Comparison of ENCODE assay signal across 28 cellular contexts in the genomic region with DNA sequence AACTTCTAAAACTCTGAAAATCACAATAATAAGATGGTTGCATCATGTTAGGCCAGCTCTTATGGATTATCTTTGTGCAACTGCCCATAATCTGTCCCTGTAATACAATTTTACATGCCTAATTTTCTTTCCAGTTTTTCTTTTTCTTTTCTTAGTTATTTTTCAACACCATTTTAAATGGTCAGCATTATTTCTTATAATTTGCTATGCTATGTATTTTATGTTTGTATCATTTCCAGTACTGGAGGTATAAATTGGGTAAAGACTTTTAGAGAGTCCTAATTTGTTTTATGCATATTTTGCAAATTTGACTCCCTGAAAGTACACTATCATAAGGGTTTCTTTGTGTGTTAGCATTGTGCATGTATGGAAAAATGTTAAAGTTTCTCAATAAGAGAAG.
"Had no signal": no experiment of that assay in that cellular context is flagged by ENCODE, and none has a peak within 500 bp of the region (broad histone marks: within the 10 kb centered on the region; RNA-seq: fewer than 3 reads in every experiment).

No MANE protein-coding gene starts in this region.

- H3K27ac ChIP-seq: neural progenitor cell, ovary, parathyroid adenoma, psoas muscle, skin epidermis, spleen, suprapubic skin, testis, tibial artery, transverse colon, upper lobe of right lung, uterus had no signal

- H3K79me2 ChIP-seq: parathyroid adenoma had no signal

- DNase-seq: natural killer cell; occipital lobe; ovary; posterior cingulate gyrus; psoas muscle; right cardiac atrium; spleen; stimulated activated CD4-positive, alpha-beta T cell treated with anti-CD3 and anti-CD28 coated beads, Interleukin-12 subunit alpha, Interleukin-12 subunit beta, amount 100 ng/mL, for 4 hours; stimulated activated CD4-positive, alpha-beta T cell treated with anti-CD3 and anti-CD28 coated beads, Interleukin-1b, Interleukin-23, amount 100 ng/mL, for 48 hours; stimulated activated CD4-positive, alpha-beta T cell treated with anti-CD3 and anti-CD28 coated beads, Interleukin-4, amount 100 ng/mL, for 1 hour; stimulated activated CD4-positive, alpha-beta T cell treated with anti-CD3 and anti-CD28 coated beads, Interleukin-4, amount 100 ng/mL, for 4 hours; stimulated activated CD8-positive, alpha-beta memory T cell treated with anti-CD3 and anti-CD28 coated beads, Interleukin-4, amount 100 ng/mL, for 48 hours; stimulated activated naive CD4-positive, alpha-beta T cell; stimulated activated naive CD8-positive, alpha-beta T cell treated with anti-CD3 and anti-CD28 coated beads, Interleukin-15, amount 100 ng/mL, for 72 hours; stimulated activated naive CD8-positive, alpha-beta T cell treated with anti-CD3 and anti-CD28 coated beads, Interleukin-15, Interleukin-2, amounts not matched to agents 100 U/mL and 50 U/mL, for 24 hours; substantia nigra; testis; tibial artery; transverse colon; upper lobe of right lung; uterus had no signal

- H3K9me3 ChIP-seq: ovary, psoas muscle, suprapubic skin, testis, tibial artery, transverse colon, upper lobe of right lung, uterus had no signal

- H3K9ac ChIP-seq: neural progenitor cell, parathyroid adenoma had no signal

- H2AFZ ChIP-seq: neural progenitor cell, parathyroid adenoma had no signal

- H3K4me3 ChIP-seq: neural progenitor cell, ovary, psoas muscle, skin epidermis, smooth muscle cell, spleen, suprapubic skin, testis, tibial artery, transverse colon, upper lobe of right lung, uterus had no signal

- H3K36me3 ChIP-seq: neural progenitor cell, ovary, spleen, suprapubic skin, tibial artery, transverse colon, upper lobe of right lung, uterus had no signal

- H3K4me2 ChIP-seq: neural progenitor cell, smooth muscle cell had no signal

- H3K27me3 ChIP-seq: neural progenitor cell, ovary, spleen, suprapubic skin, testis, tibial artery, transverse colon, upper lobe of right lung, uterus had no signal

- H3K4me1 ChIP-seq: neural progenitor cell, parathyroid adenoma, psoas muscle, spleen, suprapubic skin, testis, tibial artery, transverse colon, upper lobe of right lung, uterus had no signal

- ATAC-seq: natural killer cell; psoas muscle; right cardiac atrium; sciatic nerve; stimulated activated memory B cell treated with anti-CD40 and anti-IgM and Interleukin-4, amounts not matched to agents 10 μg/mL and 1 μg/mL and 100 μg/mL, for 72 hours; stimulated activated naive CD8-positive, alpha-beta T cell treated with anti-CD3 and anti-CD28 coated beads, Interleukin-15, amount 100 ng/mL, for 72 hours; stimulated activated naive CD8-positive, alpha-beta T cell treated with anti-CD3 and anti-CD28 coated beads, Interleukin-15, Interleukin-2, amounts not matched to agents 100 U/mL and 50 U/mL, for 24 hours; upper lobe of right lung had no signal
